In genomic region chr1:154342836-154343472, GRCh38 we compare ENCODE assay signal across 9 cellular contexts. TPM values are rescaled to one million over a fixed set of nuclear protein-coding genes. Genes with fewer than 3 reads are reported as not detected.
DNase-seq lines count a peak whose midpoint lies in the region; ATAC-seq, FAIRE-seq and TF ChIP-seq lines count a peak whose summit lies in the region.
"Had no signal": no experiment of that assay in that cellular context is flagged by ENCODE, and none has a peak within 500 bp of the region (broad histone marks: within the 10 kb centered on the region; RNA-seq: fewer than 3 reads in every experiment).

No MANE protein-coding gene starts in this region.

- no peaks in the 10 kb centered on the region for H3K4me1 ChIP-seq in right cardiac atrium (ENCODE audit: control insufficient read depth, insufficient read depth, low read length)

- 75% methylated on average over 21 of the region's 21 CpGs for WGBS in right cardiac atrium

- H3K36me3 Mint-ChIP-seq in activated T-cell treated with anti-CD3 and anti-CD28 coated beads, Interleukin-2, amount 50 U/mL, for 4 hours (ENCODE audit: insufficient read depth) = peaks cover 62% of the 10 kb centered on the region
- peaks cover 72% of the 10 kb centered on the region for H3K36me3 Mint-ChIP-seq in osteocyte (ENCODE audit: unreplicated experiment)

- H3K9me3 ChIP-seq in right cardiac atrium (ENCODE audit: control insufficient read depth, low read length) = no peaks in the 10 kb centered on the region

- H3K27me3 ChIP-seq in right cardiac atrium (ENCODE audit: control insufficient read depth, insufficient read depth) = no peaks in the 10 kb centered on the region

- no peak for FAIRE-seq in GM12891 (lab: Jason Lieb, UNC)

- peak overlapping the region; percentile 76 for H3K4me3 Mint-ChIP-seq in activated T-cell treated with anti-CD3 and anti-CD28 coated beads, Interleukin-2, amount 50 U/mL, for 4 hours
- H3K4me3 Mint-ChIP-seq in osteocyte (ENCODE audit: unreplicated experiment) = no peak overlapping the region

- intact Hi-C loops in right cardiac atrium (cut with DNase I) = no loop called here

- H3K27ac Mint-ChIP-seq in osteocyte (ENCODE audit: unreplicated experiment) = no peak overlapping the region

- H3K27ac ChIP-seq in right cardiac atrium (ENCODE audit: low read length) = no peak overlapping the region

- TF ChIP-seq CTCF in osteocyte (IDR thresholded peaks at IDR 0.05) = no peak

- peaks cover 95% of the 10 kb centered on the region for H3K4me1 Mint-ChIP-seq in activated T-cell treated with anti-CD3 and anti-CD28 coated beads, Interleukin-2, amount 50 U/mL, for 4 hours (ENCODE audit: low read depth)
- H3K4me1 Mint-ChIP-seq in osteocyte (ENCODE audit: unreplicated experiment) = no peaks in the 10 kb centered on the region

- no peaks in the 10 kb centered on the region for H3K27me3 Mint-ChIP-seq in activated T-cell treated with anti-CD3 and anti-CD28 coated beads, Interleukin-2, amount 50 U/mL, for 4 hours (ENCODE audit: low read depth)
- no peaks in the 10 kb centered on the region for H3K27me3 Mint-ChIP-seq in osteocyte (ENCODE audit: unreplicated experiment)

- H3K9me3 Mint-ChIP-seq in activated T-cell treated with anti-CD3 and anti-CD28 coated beads, Interleukin-2, amount 50 U/mL, for 4 hours = no peaks in the 10 kb centered on the region
- H3K9me3 Mint-ChIP-seq in osteocyte (ENCODE audit: unreplicated experiment) = no peaks in the 10 kb centered on the region

- DNase-seq in T follicular helper cell (ENCODE audit: low read depth) (peak; percentile 52), right cardiac atrium (peak; percentile 52 to 76 (median 74)), osteocyte (ENCODE audit: extremely low spot score, unreplicated experiment) (no peak), EL (no peak), GM12891 (ENCODE audit: insufficient read length, low spot score) (no peak)
- DNase-seq in activated T-cell treated with anti-CD3 and anti-CD28 coated beads, Interleukin-2, amount 50 U/mL, for 4 hours = peak; percentile 63
- DNase-seq in stimulated activated CD8-positive, alpha-beta memory T cell treated with anti-CD3 and anti-CD28 coated beads, Interleukin-4, amount 100 ng/mL, for 1 hour (ENCODE audit: low read depth in 2 of 2, low spot score in 1 of 2) = peak; percentile 49 to 59
- DNase-seq in NK-92 treated with Interleukin-12 subunit alpha and Interleukin-12 subunit beta, amount 100 ng/mL, for 24 hours (lab: John Stamatoyannopoulos, UW) = no peak

- TF ChIP-seq POLR2A in GM12891 (IDR thresholded peaks at IDR 0.05; ENCODE audit: low read depth, low read length) = no peak

- H3K4me3 ChIP-seq in right cardiac atrium (ENCODE audit: low read length) = no peak overlapping the region

- peak; percentile 88 to 89 for ATAC-seq in activated T-cell treated with anti-CD3 and anti-CD28 coated beads, Interleukin-2, amount 50 U/mL, for 4 hours
- ATAC-seq in right cardiac atrium = peak in 1 of 2 donors; percentile 69

TF ChIP-seq in GM12891, 5 proteins besides CTCF, POLR2A, EP300 and RAD21:
- TF ChIP-seq POU2F2 (IDR thresholded peaks at IDR 0.05; ENCODE audit: low read depth, low read length) (no peak), TAF1 (IDR thresholded peaks at IDR 0.05; ENCODE audit: low read depth, low read length) (no peak), POLR2AphosphoS5 (IDR thresholded peaks at IDR 0.05; ENCODE audit: low read depth, low read length) (no peak), PAX5 (IDR thresholded peaks at IDR 0.05; ENCODE audit: insufficient read depth, low read length, severe bottlenecking) (no peak)

RNA-seq across cellular contexts. Expression of gene ATP8B2, which starts 17.6 kb away (rescaled TPM):
- total RNA-seq in activated T-cell treated with anti-CD3 and anti-CD28 coated beads, Interleukin-2, amount 50 U/mL, for 4 hours = 10 to 100 TPM; 73.1 to 74.9 (median 73.4) TPM
- total RNA-seq in right cardiac atrium (10 to 100 TPM; 25.1 to 33.1 (median 27.3) TPM), osteocyte (94.4 and 98.5 TPM in 2 replicates)
- 15.9 TPM for polyA plus RNA-seq in right cardiac atrium
- polyA plus RNA-seq in GM12891 (2012; ENCODE audit: low read depth, missing spikeins) = 4.4 TPM

RNA-seq across cellular contexts. Expression of gene AQP10, which starts 22.1 kb away (rescaled TPM):
- total RNA-seq in activated T-cell treated with anti-CD3 and anti-CD28 coated beads, Interleukin-2, amount 50 U/mL, for 4 hours = not detected
- under 1 TPM in 3 of 4 donors, not detected in 1; 0.12 to 0.37 (median 0.19) TPM for total RNA-seq in right cardiac atrium
- polyA plus RNA-seq in right cardiac atrium = 0.23 TPM
- total RNA-seq in osteocyte = not detected in 2 replicates
- not detected for polyA plus RNA-seq in GM12891 (2012; ENCODE audit: low read depth, missing spikeins)
- total RNA-seq: skeletal muscle tissue had no signal

Comparison
In these comparisons a context has a peak if more than half of its experiments do, and no peak if none do; other contexts are left out.
1. DNase-seq: peak in T follicular helper cell (single experiment), activated T-cell treated with anti-CD3 and anti-CD28 coated beads, Interleukin-2, amount 50 U/mL, for 4 hours (single experiment), right cardiac atrium (3 of 3) and stimulated activated CD8-positive, alpha-beta memory T cell treated with anti-CD3 and anti-CD28 coated beads, Interleukin-4, amount 100 ng/mL, for 1 hour (2 of 2); none in osteocyte (single experiment), EL (single experiment), GM12891 (single experiment) and NK-92 treated with Interleukin-12 subunit alpha and Interleukin-12 subunit beta, amount 100 ng/mL, for 24 hours (single experiment).